8 cellular contexts compared by ENCODE assay signal in genomic region chr4:73729534-73730165, GRCh38. TPM values are rescaled to one million over a fixed set of nuclear protein-coding genes. Genes with fewer than 3 reads are reported as not detected.
DNase-seq lines count a peak whose midpoint lies in the region; ATAC-seq, FAIRE-seq and TF ChIP-seq lines count a peak whose summit lies in the region.

No MANE protein-coding gene starts in this region.

- H3K36me3 Mint-ChIP-seq in GM23338 (ENCODE audit: low read depth), result no peaks in the 10 kb centered on the region

- no peak for FAIRE-seq in H54 (lab: Jason Lieb, UNC)

- TF ChIP-seq POLR2A in H54 (IDR thresholded peaks at IDR 0.05; ENCODE audit: low read depth, low read length), result no peak

- DNase-seq in NK-92 treated with Interleukin-12 subunit alpha and Interleukin-12 subunit beta, amount 100 ng/mL, for 24 hours (lab: John Stamatoyannopoulos, UW), result peak; percentile 2
- DNase-seq in NK-92 (lab: John Stamatoyannopoulos, UW; ENCODE audit: unreplicated experiment), result no peak
- DNase-seq in GM23338 (ENCODE audit: low spot score), result peak; percentile 84
- DNase-seq in SIG-M5 (lab: John Stamatoyannopoulos, UW), result peak; percentile 53
- DNase-seq in epithelial cell of esophagus (ENCODE audit: low read depth), result peak; percentile 88
- peak; percentile 65 for DNase-seq in mucosa of gallbladder (ENCODE audit: low spot score)
- DNase-seq in H54 (ENCODE audit: insufficient read length, low spot score), result no peak

- no peak overlapping the region for H3K27ac ChIP-seq in GM23338 (ENCODE audit: low read depth)

- no peak overlapping the region for H3K4me3 Mint-ChIP-seq in GM23338

- no peak overlapping the region for H3K4me2 ChIP-seq in GM23338

- H3K4me1 Mint-ChIP-seq in GM23338, result peaks cover 4% of the 10 kb centered on the region; the same call in 1 of the 3 replicates

- H3K27me3 Mint-ChIP-seq in GM23338 (ENCODE audit: insufficient read depth, low read depth, poor library complexity), result peaks cover 2% of the 10 kb centered on the region

- H2AFZ ChIP-seq in GM23338, result peak overlapping the region; percentile 80; the same call in 1 of the 2 replicates

- no peaks in the 10 kb centered on the region for H4K20me1 ChIP-seq in GM23338 (replicated peaks; ENCODE audit: insufficient read depth)

- no peaks in the 10 kb centered on the region for H3K79me2 ChIP-seq in GM23338 (replicated peaks; ENCODE audit: insufficient read depth)

- no peaks in the 10 kb centered on the region for H3F3A ChIP-seq in GM23338 (replicated peaks; ENCODE audit: low read depth)

- no peaks in the 10 kb centered on the region for H3K27me3 ChIP-seq in GM23338 (ENCODE audit: insufficient read depth)

- H3K9me3 Mint-ChIP-seq in GM23338, result no peaks in the 10 kb centered on the region

- ATAC-seq in GM23338, result peak; percentile 98

- TF ChIP-seq CTCF in GM23338 (conservative IDR thresholded peaks at IDR 0.05; ENCODE audit: low read depth in 2 of 2) (peak; percentile 88 to 90), LNCAP (IDR thresholded peaks at IDR 0.05) (peak; percentile 91), epithelial cell of esophagus (IDR thresholded peaks at IDR 0.05; ENCODE audit: insufficient read depth, low read depth, low read length, missing control alignments) (peak; percentile 97)

- H3K9me2 ChIP-seq in GM23338 (ENCODE audit: insufficient read depth), result no peaks in the 10 kb centered on the region

- H3K4me3 ChIP-seq in GM23338 (no peak overlapping the region), epithelial cell of esophagus (ENCODE audit: low read length) (no peak overlapping the region)

- no peak overlapping the region for H3K27ac Mint-ChIP-seq in GM23338

- no peaks in the 10 kb centered on the region for H3K36me3 ChIP-seq in GM23338 (ENCODE audit: insufficient read depth)

- no peaks in the 10 kb centered on the region; the same call in 1 of the 2 replicates for H3K4me1 ChIP-seq in GM23338 (ENCODE audit: insufficient read depth)

TF ChIP-seq in GM23338, 12 proteins besides CTCF, POLR2A, EP300 and RAD21:
- no peak for TF ChIP-seq REST (IDR thresholded peaks at IDR 0.05; ENCODE audit: unreplicated experiment)
- no peak for TF ChIP-seq EZH2phosphoT487 (IDR thresholded peaks at IDR 0.05; ENCODE audit: unreplicated experiment)
- no peak for TF ChIP-seq ETS1 (IDR thresholded peaks at IDR 0.05)
- TF ChIP-seq CREB1 (CRISPR knock-in tag; IDR thresholded peaks at IDR 0.05; ENCODE audit: low read depth), result no peak
- no peak for TF ChIP-seq POLR2AphosphoS5 (IDR thresholded peaks at IDR 0.05; ENCODE audit: low read depth)
- no peak for TF ChIP-seq ZNF331 (CRISPR knock-in tag; IDR thresholded peaks at IDR 0.05; ENCODE audit: low read depth)

RNA-seq across cellular contexts. Expression of gene CXCL8, which starts 10.7 kb away (rescaled TPM):
- not detected in 2 replicates for total RNA-seq in GM23338 (2014; rRNA removed; shearing (Covaris generic))
- polyA plus RNA-seq in GM23338 (2016; fragmentation: Nextera tagmentation; extraction: Ambion mirVana), result 0.11 and 0.12 TPM in 2 replicates
- 0.92 TPM for total RNA-seq in mucosa of gallbladder

Comparison
In these comparisons a context has a peak if more than half of its experiments do, and no peak if none do; other contexts are left out.
1. DNase-seq: peak in NK-92 treated with Interleukin-12 subunit alpha and Interleukin-12 subunit beta, amount 100 ng/mL, for 24 hours (single experiment), GM23338 (single experiment), SIG-M5 (single experiment), epithelial cell of esophagus (single experiment) and mucosa of gallbladder (single experiment); none in NK-92 (single experiment) and H54 (single experiment).
2. Peak in every context shown above with its lines, with median percentiles within 50 percentile points of each other: CTCF ChIP-seq.